ENCODE assay signal across 9 cellular contexts in genomic region chr6:28729501-28730402, GRCh38.
DNase-seq lines count a peak whose midpoint lies in the region; ATAC-seq and TF ChIP-seq lines count a peak whose summit lies in the region.
"Had no signal": no experiment of that assay in that cellular context is flagged by ENCODE, and none has a peak within 500 bp of the region (broad histone marks: within the 10 kb centered on the region; RNA-seq: fewer than 3 reads in every experiment).

No MANE protein-coding gene starts in this region.

- H3K36me3 ChIP-seq in GM23248 (ENCODE audit: low read depth) (no peaks in the 10 kb centered on the region), Panc1 (ENCODE audit: control insufficient read depth, insufficient read depth, low read length) (no peaks in the 10 kb centered on the region), psoas muscle (ENCODE audit: insufficient read depth in 1 of 2, low read depth in 1 of 2) (no peaks in the 10 kb centered on the region)
- H3K36me3 ChIP-seq: vagina had no signal

- peaks cover 39% of the 10 kb centered on the region for H3K27me3 ChIP-seq in GM23248 (replicated peaks; ENCODE audit: insufficient read depth)
- 0 out of 2 replicates have a peak, but pooled peaks cover 2% of the 10 kb centered on the region for H3K27me3 ChIP-seq in Panc1 (ENCODE audit: control insufficient read depth, insufficient read depth, low read length)
- H3K27me3 ChIP-seq in psoas muscle (ENCODE audit: insufficient read depth in 3 of 3, low read length in 2 of 3), result peaks cover 11 to 49% (median 14%) of the 10 kb centered on the region in 3 donors
- H3K27me3 ChIP-seq: vagina had no signal

- in situ Hi-C loops in GM23248 (cut with MboI), result no loop called here
- in situ Hi-C loops in Panc1 (cut with HindIII; ENCODE audit: low pct_unique_long_range_greater_than_20kb, low sequenced_read_pairs), result loop anchor here (5.0 kb wide), 1 partner anchor 32 kb away; no protein-coding TSS in a partner anchor

- no peak overlapping the region for H3K9ac ChIP-seq in GM23248

- WGBS in GM23248 (ENCODE audit: low coverage in 1 of 2, low lambda C conversion rate in 2 of 2, missing lambda C conversion rate in 2 of 2), 2 experiments, result 8 to 10% methylated on average over 24 of the region's 24 CpGs
- 7 to 9% (median 8%) methylated on average over 24 of the region's 24 CpGs for WGBS in psoas muscle, 3 donors

- no TSS peak for BruUV-seq in Panc1 (replicated peaks; lab: Mats Ljungman, UMichigan)

- peak overlapping the region; percentile 82 for H3K4me2 ChIP-seq in GM23248 (ENCODE audit: unreplicated experiment)

- no peak for ATAC-seq in Panc1
- no peak for ATAC-seq in psoas muscle
- no peak for ATAC-seq in GM21619 (IDR thresholded peaks at IDR 0.05; ENCODE audit: unreplicated experiment)
- ATAC-seq in GM18517 (IDR thresholded peaks at IDR 0.05; ENCODE audit: unreplicated experiment), result no peak

- H3K27ac Mint-ChIP-seq in endothelial cell (ENCODE audit: unreplicated experiment), result peak overlapping the region; percentile 39

- peaks cover 6% of the 10 kb centered on the region for H3K27me3 Mint-ChIP-seq in endothelial cell (ENCODE audit: unreplicated experiment)

- no peak for TF ChIP-seq CTCF in Panc1 (IDR thresholded peaks at IDR 0.05)
- TF ChIP-seq CTCF in endothelial cell (IDR thresholded peaks at IDR 0.05; ENCODE audit: unreplicated experiment), result no peak
- TF ChIP-seq CTCF in psoas muscle (IDR thresholded peaks at IDR 0.05), result no peak

- DNase-seq in GM23248 (no peak), Panc1 (ENCODE audit: low read depth, low spot score) (no peak), endothelial cell (ENCODE audit: low spot score) (no peak), psoas muscle (no peak), hypothalamus (lab: John Stamatoyannopoulos, UW) (no peak), NCI-H510A (lab: John Stamatoyannopoulos, UW) (no peak)

- no peak overlapping the region for H3K27ac ChIP-seq in GM23248
- H3K27ac ChIP-seq in Panc1 (ENCODE audit: low read length), result no peak overlapping the region
- no peak overlapping the region for H3K27ac ChIP-seq in psoas muscle

- no peaks in the 10 kb centered on the region for H3K9me2 ChIP-seq in GM23248 (ENCODE audit: insufficient read depth)

- H3K9me3 Mint-ChIP-seq in endothelial cell (ENCODE audit: unreplicated experiment), result no peaks in the 10 kb centered on the region

- no peaks in the 10 kb centered on the region for H3K9me3 ChIP-seq in GM23248 (ENCODE audit: low read depth)
- no peaks in the 10 kb centered on the region for H3K9me3 ChIP-seq in Panc1 (ENCODE audit: control insufficient read depth, insufficient read depth, low read depth, low read length)
- no peaks in the 10 kb centered on the region for H3K9me3 ChIP-seq in psoas muscle
- H3K9me3 ChIP-seq: vagina had no signal

- peaks cover 17% of the 10 kb centered on the region for H3K4me1 Mint-ChIP-seq in endothelial cell (ENCODE audit: unreplicated experiment)

- H3K4me3 Mint-ChIP-seq in endothelial cell (ENCODE audit: unreplicated experiment), result peak overlapping the region; percentile 91

- no peaks in the 10 kb centered on the region for H4K20me1 ChIP-seq in GM23248 (ENCODE audit: insufficient read depth)

- H3K79me2 ChIP-seq in GM23248 (ENCODE audit: insufficient read depth), result no peaks in the 10 kb centered on the region

- H2AFZ ChIP-seq in GM23248, result peak overlapping the region; percentile 94; the same call in 1 of the 2 replicates

- H3K4me1 ChIP-seq in GM23248 (ENCODE audit: insufficient read depth), result peaks cover 5% of the 10 kb centered on the region; the same call in 1 of the 2 replicates
- H3K4me1 ChIP-seq in Panc1 (ENCODE audit: control insufficient read depth, insufficient read depth, low read length), result peaks cover 31% of the 10 kb centered on the region
- H3K4me1 ChIP-seq in psoas muscle, result no peaks in the 10 kb centered on the region
- H3K4me1 ChIP-seq: vagina had no signal

- H3K36me3 Mint-ChIP-seq in endothelial cell (ENCODE audit: low read depth, unreplicated experiment), result peaks cover 4% of the 10 kb centered on the region

- POLR2A ChIA-PET in Panc1 (lab: Charles Lee), result interaction anchor here (0.6 to 0.7 kb wide), 2 partner anchors 59 to 495 kb away, joined by 4 to 14 read pairs; no protein-coding TSS in a partner anchor

- peak overlapping the region; percentile 83 for H3K4me3 ChIP-seq in GM23248
- peak overlapping the region; percentile 89 to 96; a peak in 3 of 4 replicates for H3K4me3 ChIP-seq in Panc1 (ENCODE audit: low read depth in 2 of 2, low read length in 2 of 2)
- peak overlapping the region; percentile 63 for H3K4me3 ChIP-seq in psoas muscle

- intact Hi-C loops in Panc1 (cut with micrococcal nuclease; ENCODE audit: unreplicated experiment) (no loop called here), psoas muscle (cut with DNase I) (no loop called here)

- peaks cover 14% of the 10 kb centered on the region for H3F3A ChIP-seq in GM23248 (ENCODE audit: insufficient read depth)

- CTCF ChIA-PET in Panc1 (lab: Charles Lee), result no interaction called here
